Comparison of ENCODE assay signal across 8 cellular contexts in genomic region chr3:62558549-62559112, GRCh38.
DNase-seq lines count a peak whose midpoint lies in the region; ATAC-seq lines count a peak whose summit lies in the region.

No MANE protein-coding gene starts in this region.

- H3K4me1 Mint-ChIP-seq in activated CD4-positive, alpha-beta T cell treated with anti-CD3 and anti-CD28 coated beads for 36 hours, result no peaks in the 10 kb centered on the region

- POLR2A ChIA-PET in activated CD4-positive, alpha-beta T cell treated with anti-CD3 and anti-CD28 coated beads for 36 hours (lab: Charles Lee), result no interaction called here

- no peak for ATAC-seq in activated CD4-positive, alpha-beta T cell treated with anti-CD3 and anti-CD28 coated beads for 36 hours
- ATAC-seq in HG03457 (IDR thresholded peaks at IDR 0.05; ENCODE audit: unreplicated experiment) (no peak), GM21423 (IDR thresholded peaks at IDR 0.05; ENCODE audit: unreplicated experiment) (no peak), GM19324 (IDR thresholded peaks at IDR 0.05; ENCODE audit: low FRiP score, unreplicated experiment) (no peak)

- H3K27me3 Mint-ChIP-seq in activated CD4-positive, alpha-beta T cell treated with anti-CD3 and anti-CD28 coated beads for 36 hours, result no peaks in the 10 kb centered on the region

- no peak overlapping the region for H3K4me3 Mint-ChIP-seq in activated CD4-positive, alpha-beta T cell treated with anti-CD3 and anti-CD28 coated beads for 36 hours

- intact Hi-C loops in activated CD4-positive, alpha-beta T cell treated with anti-CD3 and anti-CD28 coated beads for 36 hours (cut with DNase I, micrococcal nuclease), result loop anchor here (2.0 to 5.0 kb wide), 3 partner anchors 226 to 358 kb away; no protein-coding TSS in a partner anchor

- DNase-seq in activated CD4-positive, alpha-beta T cell treated with anti-CD3 and anti-CD28 coated beads for 36 hours, result peak; percentile 14
- no peak for DNase-seq in activated CD4-positive, alpha-beta T cell treated with anti-CD3 and anti-CD28 coated beads for 1 hour
- peak; percentile 27 for DNase-seq in NCI-H1694 (lab: John Stamatoyannopoulos, UW)
- DNase-seq in dermis microvascular lymphatic vessel endothelial cell (ENCODE audit: low read depth in 2 of 2), result peak; percentile 1 to 28
- DNase-seq in retina, result peak; percentile 81

- H3K27ac Mint-ChIP-seq in activated CD4-positive, alpha-beta T cell treated with anti-CD3 and anti-CD28 coated beads for 36 hours, result no peak overlapping the region

- H3K36me3 Mint-ChIP-seq in activated CD4-positive, alpha-beta T cell treated with anti-CD3 and anti-CD28 coated beads for 36 hours (ENCODE audit: low read depth), result no peaks in the 10 kb centered on the region

- no peaks in the 10 kb centered on the region for H3K9me3 Mint-ChIP-seq in activated CD4-positive, alpha-beta T cell treated with anti-CD3 and anti-CD28 coated beads for 36 hours (ENCODE audit: low read depth)

- CTCF ChIA-PET in activated CD4-positive, alpha-beta T cell treated with anti-CD3 and anti-CD28 coated beads for 36 hours (lab: Charles Lee), result no interaction called here
